18 cellular contexts compared by ENCODE assay signal in genomic region chr12:104674083-104674482, GRCh38.
A peak's percentile ranks its signal among the peaks of the same experiment; 100 is the strongest.
DNase-seq lines count a peak whose midpoint lies in the region; ATAC-seq, FAIRE-seq and TF ChIP-seq lines count a peak whose summit lies in the region.
"Had no signal": no experiment of that assay in that cellular context is flagged by ENCODE, and none has a peak within 500 bp of the region (broad histone marks: within the 10 kb centered on the region; RNA-seq: fewer than 3 reads in every experiment).

No MANE protein-coding gene starts in this region.

- H3K4me3 Mint-ChIP-seq in brain (no peak overlapping the region), nephron progenitor cell (no peak overlapping the region)
- H3K4me3 Mint-ChIP-seq: stimulated activated naive B cell treated with anti-CD40 and anti-IgM and Interleukin-4, amounts not matched to agents 10 μg/mL and 1 μg/mL and 100 μg/mL, for 72 hours had no signal

- no peaks in the 10 kb centered on the region for H3K9me3 ChIP-seq in right atrium auricular region
- H3K9me3 ChIP-seq: breast epithelium had no signal

- no peaks in the 10 kb centered on the region for H3K27me3 ChIP-seq in right atrium auricular region
- H3K27me3 ChIP-seq: breast epithelium, foreskin keratinocyte had no signal

- H3K9me3 Mint-ChIP-seq in brain: no peaks in the 10 kb centered on the region
- no peaks in the 10 kb centered on the region for H3K9me3 Mint-ChIP-seq in nephron progenitor cell
- H3K9me3 Mint-ChIP-seq: stimulated activated naive B cell treated with anti-CD40 and anti-IgM and Interleukin-4, amounts not matched to agents 10 μg/mL and 1 μg/mL and 100 μg/mL, for 72 hours had no signal

- FAIRE-seq in frontal cortex (lab: Jason Lieb, UNC): no peak

- peaks cover 76% of the 10 kb centered on the region for H3K4me1 Mint-ChIP-seq in brain
- peaks cover 64% of the 10 kb centered on the region for H3K4me1 Mint-ChIP-seq in nephron progenitor cell

- H3K4me1 ChIP-seq in right atrium auricular region: peaks cover 0 to 57% of the 10 kb centered on the region in 2 donors

- H3K27me3 Mint-ChIP-seq in brain (peaks cover 4% of the 10 kb centered on the region), nephron progenitor cell (ENCODE audit: low read depth, poor library complexity) (peaks cover 6% of the 10 kb centered on the region)
- H3K27me3 Mint-ChIP-seq: stimulated activated naive B cell treated with anti-CD40 and anti-IgM and Interleukin-4, amounts not matched to agents 10 μg/mL and 1 μg/mL and 100 μg/mL, for 72 hours had no signal

- H3K36me3 Mint-ChIP-seq in brain: peaks cover 3% of the 10 kb centered on the region
- H3K36me3 Mint-ChIP-seq in nephron progenitor cell (ENCODE audit: low read depth): no peaks in the 10 kb centered on the region

- ATAC-seq in left ventricle myocardium superior: no peak
- no peak for ATAC-seq in HG03520 (IDR thresholded peaks at IDR 0.05; ENCODE audit: unreplicated experiment)
- ATAC-seq in HG02852 (IDR thresholded peaks at IDR 0.05; ENCODE audit: unreplicated experiment): no peak
- ATAC-seq: foreskin keratinocyte; stimulated activated naive B cell treated with anti-CD40 and anti-IgM and Interleukin-4, amounts not matched to agents 10 μg/mL and 1 μg/mL and 100 μg/mL, for 72 hours had no signal

- intact Hi-C loops in left ventricle myocardium superior (cut with micrococcal nuclease): no loop called here

- no peaks in the 10 kb centered on the region for H3K36me3 ChIP-seq in right atrium auricular region
- H3K36me3 ChIP-seq: breast epithelium had no signal

- H3K27ac ChIP-seq in right atrium auricular region: peak overlapping the region; percentile 84 to 90
- H3K27ac ChIP-seq: breast epithelium, foreskin keratinocyte had no signal

- H3K4me3 ChIP-seq in right atrium auricular region: no peak overlapping the region
- H3K4me3 ChIP-seq: breast epithelium had no signal

- DNase-seq in right atrium auricular region (ENCODE audit: low spot score): no peak
- DNase-seq in left ventricle myocardium superior: no peak
- DNase-seq in nephron progenitor cell: no peak
- DNase-seq in frontal cortex (ENCODE audit: low spot score in 2 of 2): no peak
- no peak for DNase-seq in OCI-M1 (lab: John Stamatoyannopoulos, UW)
- DNase-seq: activated CD8-positive, alpha-beta memory T cell treated with anti-CD3 and anti-CD28 coated beads for 24 hours; activated naive CD4-positive, alpha-beta T cell; AML-193; DMS153; foreskin keratinocyte; MV-4-11; NCI-H526 treated with DMSO at 0.1 percent for 48 hours; occipital lobe; stimulated activated naive B cell treated with anti-CD40 and anti-IgM and Interleukin-4, amounts not matched to agents 10 μg/mL and 1 μg/mL and 100 μg/mL, for 72 hours had no signal

- TF ChIP-seq CTCF in right atrium auricular region (IDR thresholded peaks at IDR 0.05) (no peak), brain (conservative IDR thresholded peaks at IDR 0.05) (no peak), nephron progenitor cell (IDR thresholded peaks at IDR 0.05) (no peak)

- peak overlapping the region; percentile 6 to 88 (median 80) for H3K27ac Mint-ChIP-seq in brain
- peak overlapping the region; percentile 35 for H3K27ac Mint-ChIP-seq in nephron progenitor cell
- H3K27ac Mint-ChIP-seq: stimulated activated naive B cell treated with anti-CD40 and anti-IgM and Interleukin-4, amounts not matched to agents 10 μg/mL and 1 μg/mL and 100 μg/mL, for 72 hours had no signal
